In the genomic region with DNA sequence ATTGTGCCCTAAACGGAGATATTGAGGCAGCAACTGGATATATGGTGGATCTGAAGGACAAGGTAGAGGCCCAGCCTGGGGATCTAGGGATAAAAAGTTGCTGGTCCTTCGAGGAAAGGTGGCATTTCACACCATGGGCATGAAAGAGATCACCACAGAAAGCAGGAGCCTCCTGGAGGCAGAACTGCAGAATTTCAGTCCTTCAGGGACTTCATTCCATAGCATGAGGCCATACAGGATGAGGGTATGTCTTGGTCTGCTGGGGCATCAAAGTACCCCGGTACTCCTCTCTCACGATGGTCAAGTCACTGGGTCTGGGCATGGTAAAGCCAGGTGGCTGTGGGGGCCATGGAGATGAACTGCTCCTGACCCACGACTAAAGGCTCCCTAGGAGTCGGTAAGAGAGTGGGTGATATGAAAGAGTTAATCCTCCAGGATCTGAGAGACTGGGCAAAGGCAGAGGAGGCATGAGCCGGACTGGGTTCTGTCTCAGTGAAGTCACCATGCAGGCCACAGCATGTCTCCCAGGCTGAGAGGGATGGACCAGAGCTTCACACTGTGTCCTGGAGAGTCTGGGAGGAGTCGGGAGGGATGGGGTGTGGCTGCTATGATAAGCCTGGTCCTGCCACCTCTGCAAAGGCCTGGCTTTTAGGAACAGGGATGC, we compare ENCODE assay signal across 20 cellular contexts. TPM values are rescaled to one million over a fixed set of nuclear protein-coding genes. Genes with fewer than 3 reads are reported as not detected.
DNase-seq lines count a peak whose midpoint lies in the region; ATAC-seq and TF ChIP-seq lines count a peak whose summit lies in the region.
"Had no signal": no experiment of that assay in that cellular context is flagged by ENCODE, and none has a peak within 500 bp of the region (broad histone marks: within the 10 kb centered on the region; RNA-seq: fewer than 3 reads in every experiment).

No MANE protein-coding gene starts in this region.

- H3K9me3 ChIP-seq in breast epithelium (no peaks in the 10 kb centered on the region), esophagus muscularis mucosa (no peaks in the 10 kb centered on the region)
- H3K9me3 ChIP-seq: Peyer's patch had no signal

- TF ChIP-seq EP300 in esophagus muscularis mucosa (IDR thresholded peaks at IDR 0.05) = no peak

- no peak for TF ChIP-seq POLR2A in breast epithelium (IDR thresholded peaks at IDR 0.05)
- TF ChIP-seq POLR2A in esophagus muscularis mucosa (IDR thresholded peaks at IDR 0.05; ENCODE audit: low read depth) = no peak

- CTCF ChIA-PET in MCF 10A (lab: Yijun Ruan, JAX) = interaction anchor here (0.7 to 5.7 kb wide), 5 partner anchors 15 to 252 kb away, joined by 3 to 27 read pairs (median 3); no protein-coding TSS in a partner anchor

- H3K27ac ChIP-seq in breast epithelium (no peak overlapping the region), esophagus muscularis mucosa (replicated peaks in 1 of 4) (no peak overlapping the region)
- H3K27ac ChIP-seq: Peyer's patch had no signal

- DNase-seq in MCF 10A (ENCODE audit: unreplicated experiment) = peak; percentile 75
- DNase-seq in breast epithelium (ENCODE audit: low spot score in 2 of 2) = no peak
- DNase-seq in SK-MEL-5 (ENCODE audit: low read depth, low spot score) = peak; percentile 47
- DNase-seq in esophagus muscularis mucosa (ENCODE audit: extremely low spot score) = peak; percentile 77
- DNase-seq in NAMALWA (ENCODE audit: low spot score) = no peak
- DNase-seq in naive thymus-derived CD8-positive, alpha-beta T cell = no peak
- DNase-seq: C1 segment of cervical spinal cord, DMS 273 treated with DMSO at 0.1 percent for 48 hours, HFFc6, KBM-7, NCI-H1092 treated with DMSO at 0.1 percent for 48 hours, NCI-H1694, NCI-H748 treated with DMSO at 0.1 percent for 48 hours, Peyer's patch, SIG-M5, SW 1271 had no signal

- H3K27me3 Mint-ChIP-seq in MCF 10A (ENCODE audit: insufficient read depth, unreplicated experiment) = no peaks in the 10 kb centered on the region
- H3K27me3 Mint-ChIP-seq in naive thymus-derived CD8-positive, alpha-beta T cell = peaks cover 5 to 16% (median 13%) of the 10 kb centered on the region in 5 donors

- H3K36me3 Mint-ChIP-seq in MCF 10A (ENCODE audit: insufficient read depth, unreplicated experiment) = no peaks in the 10 kb centered on the region
- H3K36me3 Mint-ChIP-seq in naive thymus-derived CD8-positive, alpha-beta T cell = no peaks in the 10 kb centered on the region

- no peaks in the 10 kb centered on the region for H3K4me1 ChIP-seq in breast epithelium
- H3K4me1 ChIP-seq in esophagus muscularis mucosa = no peaks in the 10 kb centered on the region
- H3K4me1 ChIP-seq: Peyer's patch had no signal

- H3K9me3 Mint-ChIP-seq in MCF 10A (ENCODE audit: unreplicated experiment) = peaks cover 7% of the 10 kb centered on the region
- peaks cover 0 to 3% (median 0%) of the 10 kb centered on the region in 9 donors for H3K9me3 Mint-ChIP-seq in naive thymus-derived CD8-positive, alpha-beta T cell

- H3K27ac Mint-ChIP-seq in MCF 10A (ENCODE audit: low read depth, unreplicated experiment) = no peak overlapping the region
- H3K27ac Mint-ChIP-seq in naive thymus-derived CD8-positive, alpha-beta T cell = no peak overlapping the region
- H3K27ac Mint-ChIP-seq: HFFc6 had no signal

- peaks cover 20% of the 10 kb centered on the region for H3K4me1 Mint-ChIP-seq in MCF 10A (ENCODE audit: insufficient read depth, unreplicated experiment)
- H3K4me1 Mint-ChIP-seq in naive thymus-derived CD8-positive, alpha-beta T cell = no peaks in the 10 kb centered on the region

- intact Hi-C loops in MCF 10A (cut with micrococcal nuclease) (no loop called here), breast epithelium (cut with DNase I; ENCODE audit: low total_unique reads) (loop anchor here (5.0 kb wide), 1 partner anchor 354 kb away; no protein-coding TSS in a partner anchor), esophagus muscularis mucosa (cut with DNase I) (no loop called here)

- POLR2A ChIA-PET in MCF 10A (lab: Yijun Ruan, JAX) = interaction anchor here (0.6 to 5.8 kb wide), 6 partner anchors 12 to 234 kb away, joined by 3 to 49 read pairs (median 4); no protein-coding TSS in a partner anchor
- POLR2A ChIA-PET in naive thymus-derived CD8-positive, alpha-beta T cell (lab: Charles Lee) = no interaction called here

- BruUV-seq in MCF 10A (replicated peaks; lab: Mats Ljungman, UMichigan) = no TSS peak

- in situ Hi-C loops in SK-MEL-5 (cut with HindIII; ENCODE audit: low pct_unique_long_range_greater_than_20kb, low sequenced_read_pairs) = no loop called here

- ATAC-seq in GM18870 (IDR thresholded peaks at IDR 0.05; ENCODE audit: unreplicated experiment) (no peak), HG03442 (IDR thresholded peaks at IDR 0.05; ENCODE audit: unreplicated experiment) (no peak)
- ATAC-seq in naive thymus-derived CD8-positive, alpha-beta T cell = no peak

- TF ChIP-seq CTCF in MCF 10A (IDR thresholded peaks at IDR 0.05; ENCODE audit: unreplicated experiment) (no peak), breast epithelium (IDR thresholded peaks at IDR 0.05) (no peak), esophagus muscularis mucosa (IDR thresholded peaks at IDR 0.05) (no peak)

- 70% methylated on average over 7 of the region's 8 CpGs for WGBS in esophagus muscularis mucosa

- H3K4me3 Mint-ChIP-seq in MCF 10A (ENCODE audit: unreplicated experiment) = no peak overlapping the region
- H3K4me3 Mint-ChIP-seq in naive thymus-derived CD8-positive, alpha-beta T cell = no peak overlapping the region
- H3K4me3 Mint-ChIP-seq: HFFc6 had no signal

- H3K27me3 ChIP-seq in breast epithelium (no peaks in the 10 kb centered on the region), esophagus muscularis mucosa (no peaks in the 10 kb centered on the region)
- H3K27me3 ChIP-seq: Peyer's patch had no signal

- no peaks in the 10 kb centered on the region for H3K36me3 ChIP-seq in breast epithelium
- H3K36me3 ChIP-seq in esophagus muscularis mucosa = no peaks in the 10 kb centered on the region
- H3K36me3 ChIP-seq: Peyer's patch had no signal

- H3K4me3 ChIP-seq in breast epithelium = no peak overlapping the region
- H3K4me3 ChIP-seq in esophagus muscularis mucosa = no peak overlapping the region
- H3K4me3 ChIP-seq: Peyer's patch had no signal

RNA-seq across cellular contexts. Expression of gene SPRR5, which starts 5.8 kb away (rescaled TPM):
- not detected in 2 replicates for total RNA-seq in MCF 10A (2022)
- not detected for total RNA-seq in breast epithelium
- total RNA-seq in SK-MEL-5 (2014; rRNA removed; shearing (Covaris generic)) = not detected in 2 replicates
- not detected in 2 replicates for polyA plus RNA-seq in SK-MEL-5 (2015; cell fraction: cytosol; rRNA removed)
- polyA plus RNA-seq in SK-MEL-5 (2015; cell fraction: nucleus; rRNA removed) = not detected in 2 replicates
- total RNA-seq in esophagus muscularis mucosa = not detected
- not detected for total RNA-seq in naive thymus-derived CD8-positive, alpha-beta T cell
- polyA plus RNA-seq in naive thymus-derived CD8-positive, alpha-beta T cell = not detected
- total RNA-seq: A172, Daoy, HFFc6, Peyer's patch had no signal

RNA-seq across cellular contexts. Expression of gene SPRR4, which starts 29.3 kb away (rescaled TPM):
- total RNA-seq in MCF 10A (2022) (not detected in 2 replicates), breast epithelium (not detected), esophagus muscularis mucosa (not detected)
- not detected in 2 replicates for total RNA-seq in SK-MEL-5 (2014; rRNA removed; shearing (Covaris generic))
- polyA plus RNA-seq in SK-MEL-5 (2015; cell fraction: cytosol; rRNA removed) = not detected in 2 replicates
- not detected in 2 replicates for polyA plus RNA-seq in SK-MEL-5 (2015; cell fraction: nucleus; rRNA removed)
- total RNA-seq in naive thymus-derived CD8-positive, alpha-beta T cell = not detected
- polyA plus RNA-seq in naive thymus-derived CD8-positive, alpha-beta T cell = not detected
- total RNA-seq: A172, Daoy, HFFc6, Peyer's patch had no signal

RNA-seq across cellular contexts. Expression of gene IVL, which starts 32.8 kb away (rescaled TPM):
- 0.33 and 0.56 TPM in 2 replicates for total RNA-seq in MCF 10A (2022)
- total RNA-seq in breast epithelium = not detected
- total RNA-seq in SK-MEL-5 (2014; rRNA removed; shearing (Covaris generic)) = not detected in 2 replicates
- polyA plus RNA-seq in SK-MEL-5 (2015; cell fraction: cytosol; rRNA removed) = not detected in 2 replicates
- not detected in 2 replicates for polyA plus RNA-seq in SK-MEL-5 (2015; cell fraction: nucleus; rRNA removed)
- not detected for total RNA-seq in esophagus muscularis mucosa
- total RNA-seq in naive thymus-derived CD8-positive, alpha-beta T cell = not detected
- not detected for polyA plus RNA-seq in naive thymus-derived CD8-positive, alpha-beta T cell
- total RNA-seq: A172, HFFc6, Peyer's patch had no signal

RNA-seq across cellular contexts. Expression of gene SPRR1A, which starts 42.7 kb away (rescaled TPM):
- total RNA-seq in MCF 10A (2022) (not detected in 2 replicates), breast epithelium (not detected), esophagus muscularis mucosa (not detected)
- total RNA-seq in SK-MEL-5 (2014; rRNA removed; shearing (Covaris generic)) = not detected in 2 replicates
- not detected in 2 replicates for polyA plus RNA-seq in SK-MEL-5 (2015; cell fraction: cytosol; rRNA removed)
- not detected in 2 replicates for polyA plus RNA-seq in SK-MEL-5 (2015; cell fraction: nucleus; rRNA removed)
- not detected for total RNA-seq in naive thymus-derived CD8-positive, alpha-beta T cell
- polyA plus RNA-seq in naive thymus-derived CD8-positive, alpha-beta T cell = not detected
- total RNA-seq: A172, Daoy, HFFc6, Peyer's patch had no signal

Comparison
In these comparisons a context has a peak if more than half of its experiments do, and no peak if none do; other contexts are left out.
1. DNase-seq: peak in MCF 10A (single experiment), SK-MEL-5 (single experiment) and esophagus muscularis mucosa (single experiment); none in breast epithelium (0 of 2), NAMALWA (single experiment) and naive thymus-derived CD8-positive, alpha-beta T cell (0 of 10).